ENCODE assay signal across 1 cellular context in genomic region chr6:146892613-146893401, GRCh38.
TF ChIP-seq lines count a peak whose summit lies in the region.

No MANE protein-coding gene starts in this region.

TF ChIP-seq in K562, 482 proteins besides CTCF, POLR2A, EP300 and RAD21 (continued from another document and continues in another):
- peak; percentile 1; the same call in 1 of the 2 replicates for TF ChIP-seq ZNF134 (CRISPR knock-in tag; conservative IDR thresholded peaks at IDR 0.05)
- 0 out of 2 replicates have a peak, but pooled peaks have one; percentile 74 for TF ChIP-seq OTX1 (CRISPR knock-in tag; IDR thresholded peaks at IDR 0.05)
- peak; percentile 58; the same call in 1 of the 2 replicates for TF ChIP-seq MYNN (IDR thresholded peaks at IDR 0.05)
- no peak for TF ChIP-seq MYNN (CRISPR knock-in tag; IDR thresholded peaks at IDR 0.05)
- peak; percentile 78; the same call in 1 of the 2 replicates for TF ChIP-seq ELK3 (CRISPR knock-in tag; IDR thresholded peaks at IDR 0.05)
- TF ChIP-seq, protein P1, sequence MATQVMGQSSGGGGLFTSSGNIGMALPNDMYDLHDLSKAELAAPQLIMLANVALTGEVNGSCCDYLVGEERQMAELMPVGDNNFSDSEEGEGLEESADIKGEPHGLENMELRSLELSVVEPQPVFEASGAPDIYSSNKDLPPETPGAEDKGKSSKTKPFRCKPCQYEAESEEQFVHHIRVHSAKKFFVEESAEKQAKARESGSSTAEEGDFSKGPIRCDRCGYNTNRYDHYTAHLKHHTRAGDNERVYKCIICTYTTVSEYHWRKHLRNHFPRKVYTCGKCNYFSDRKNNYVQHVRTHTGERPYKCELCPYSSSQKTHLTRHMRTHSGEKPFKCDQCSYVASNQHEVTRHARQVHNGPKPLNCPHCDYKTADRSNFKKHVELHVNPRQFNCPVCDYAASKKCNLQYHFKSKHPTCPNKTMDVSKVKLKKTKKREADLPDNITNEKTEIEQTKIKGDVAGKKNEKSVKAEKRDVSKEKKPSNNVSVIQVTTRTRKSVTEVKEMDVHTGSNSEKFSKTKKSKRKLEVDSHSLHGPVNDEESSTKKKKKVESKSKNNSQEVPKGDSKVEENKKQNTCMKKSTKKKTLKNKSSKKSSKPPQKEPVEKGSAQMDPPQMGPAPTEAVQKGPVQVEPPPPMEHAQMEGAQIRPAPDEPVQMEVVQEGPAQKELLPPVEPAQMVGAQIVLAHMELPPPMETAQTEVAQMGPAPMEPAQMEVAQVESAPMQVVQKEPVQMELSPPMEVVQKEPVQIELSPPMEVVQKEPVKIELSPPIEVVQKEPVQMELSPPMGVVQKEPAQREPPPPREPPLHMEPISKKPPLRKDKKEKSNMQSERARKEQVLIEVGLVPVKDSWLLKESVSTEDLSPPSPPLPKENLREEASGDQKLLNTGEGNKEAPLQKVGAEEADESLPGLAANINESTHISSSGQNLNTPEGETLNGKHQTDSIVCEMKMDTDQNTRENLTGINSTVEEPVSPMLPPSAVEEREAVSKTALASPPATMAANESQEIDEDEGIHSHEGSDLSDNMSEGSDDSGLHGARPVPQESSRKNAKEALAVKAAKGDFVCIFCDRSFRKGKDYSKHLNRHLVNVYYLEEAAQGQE (CRISPR knock-in tag; IDR thresholded peaks at IDR 0.05; ENCODE audit: low read depth), result 0 out of 2 replicates have a peak, but pooled peaks have one; percentile 48
- TF ChIP-seq ZNF449 (CRISPR knock-in tag; IDR thresholded peaks at IDR 0.05), result peak; percentile 22
- TF ChIP-seq, protein P2, sequence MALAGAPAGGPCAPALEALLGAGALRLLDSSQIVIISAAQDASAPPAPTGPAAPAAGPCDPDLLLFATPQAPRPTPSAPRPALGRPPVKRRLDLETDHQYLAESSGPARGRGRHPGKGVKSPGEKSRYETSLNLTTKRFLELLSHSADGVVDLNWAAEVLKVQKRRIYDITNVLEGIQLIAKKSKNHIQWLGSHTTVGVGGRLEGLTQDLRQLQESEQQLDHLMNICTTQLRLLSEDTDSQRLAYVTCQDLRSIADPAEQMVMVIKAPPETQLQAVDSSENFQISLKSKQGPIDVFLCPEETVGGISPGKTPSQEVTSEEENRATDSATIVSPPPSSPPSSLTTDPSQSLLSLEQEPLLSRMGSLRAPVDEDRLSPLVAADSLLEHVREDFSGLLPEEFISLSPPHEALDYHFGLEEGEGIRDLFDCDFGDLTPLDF (CRISPR knock-in tag; IDR thresholded peaks at IDR 0.05), result no peak
- TF ChIP-seq, protein P3, sequence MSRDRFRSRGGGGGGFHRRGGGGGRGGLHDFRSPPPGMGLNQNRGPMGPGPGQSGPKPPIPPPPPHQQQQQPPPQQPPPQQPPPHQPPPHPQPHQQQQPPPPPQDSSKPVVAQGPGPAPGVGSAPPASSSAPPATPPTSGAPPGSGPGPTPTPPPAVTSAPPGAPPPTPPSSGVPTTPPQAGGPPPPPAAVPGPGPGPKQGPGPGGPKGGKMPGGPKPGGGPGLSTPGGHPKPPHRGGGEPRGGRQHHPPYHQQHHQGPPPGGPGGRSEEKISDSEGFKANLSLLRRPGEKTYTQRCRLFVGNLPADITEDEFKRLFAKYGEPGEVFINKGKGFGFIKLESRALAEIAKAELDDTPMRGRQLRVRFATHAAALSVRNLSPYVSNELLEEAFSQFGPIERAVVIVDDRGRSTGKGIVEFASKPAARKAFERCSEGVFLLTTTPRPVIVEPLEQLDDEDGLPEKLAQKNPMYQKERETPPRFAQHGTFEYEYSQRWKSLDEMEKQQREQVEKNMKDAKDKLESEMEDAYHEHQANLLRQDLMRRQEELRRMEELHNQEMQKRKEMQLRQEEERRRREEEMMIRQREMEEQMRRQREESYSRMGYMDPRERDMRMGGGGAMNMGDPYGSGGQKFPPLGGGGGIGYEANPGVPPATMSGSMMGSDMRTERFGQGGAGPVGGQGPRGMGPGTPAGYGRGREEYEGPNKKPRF (IDR thresholded peaks at IDR 0.05; ENCODE audit: low read depth, low read length), result no peak
- TF ChIP-seq GATAD2B (IDR thresholded peaks at IDR 0.05; ENCODE audit: borderline replicate concordance), result peak; percentile 79
- peak; percentile 61 for TF ChIP-seq CXXC5 (CRISPR knock-in tag; IDR thresholded peaks at IDR 0.05)
- TF ChIP-seq CSDE1 (IDR thresholded peaks at IDR 0.05), result 0 out of 4 replicates have a peak, but pooled peaks of 1 of the 2 experiments have one; percentile 37
- TF ChIP-seq RNF2 (IDR thresholded peaks at IDR 0.05), result peak; percentile 98
- TF ChIP-seq KLF6 (CRISPR knock-in tag; IDR thresholded peaks at IDR 0.05; ENCODE audit: borderline replicate concordance), result 0 out of 2 replicates have a peak, but pooled peaks have one; percentile 34
- TF ChIP-seq, protein P4, sequence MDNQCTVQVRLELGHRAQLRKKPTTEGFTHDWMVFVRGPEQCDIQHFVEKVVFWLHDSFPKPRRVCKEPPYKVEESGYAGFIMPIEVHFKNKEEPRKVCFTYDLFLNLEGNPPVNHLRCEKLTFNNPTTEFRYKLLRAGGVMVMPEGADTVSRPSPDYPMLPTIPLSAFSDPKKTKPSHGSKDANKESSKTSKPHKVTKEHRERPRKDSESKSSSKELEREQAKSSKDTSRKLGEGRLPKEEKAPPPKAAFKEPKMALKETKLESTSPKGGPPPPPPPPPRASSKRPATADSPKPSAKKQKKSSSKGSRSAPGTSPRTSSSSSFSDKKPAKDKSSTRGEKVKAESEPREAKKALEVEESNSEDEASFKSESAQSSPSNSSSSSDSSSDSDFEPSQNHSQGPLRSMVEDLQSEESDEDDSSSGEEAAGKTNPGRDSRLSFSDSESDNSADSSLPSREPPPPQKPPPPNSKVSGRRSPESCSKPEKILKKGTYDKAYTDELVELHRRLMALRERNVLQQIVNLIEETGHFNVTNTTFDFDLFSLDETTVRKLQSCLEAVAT (IDR thresholded peaks at IDR 0.05), result peak; percentile 95 to 97
- peak; percentile 71; the same call in 1 of the 2 replicates for TF ChIP-seq NFATC3 (IDR thresholded peaks at IDR 0.05)
- peak; percentile 23; the same call in 1 of the 2 replicates for TF ChIP-seq MTA2 (IDR thresholded peaks at IDR 0.05; ENCODE audit: low read depth)
- TF ChIP-seq PKNOX1 (IDR thresholded peaks at IDR 0.05), result peak; percentile 14; the same call in 1 of the 2 replicates
- TF ChIP-seq SP2 (IDR thresholded peaks at IDR 0.05; ENCODE audit: extremely low read depth, low read depth, low read length, poor library complexity, severe bottlenecking), result no peak
- TF ChIP-seq ZNF75A (CRISPR knock-in tag; IDR thresholded peaks at IDR 0.05), result no peak
- TF ChIP-seq, protein P5, sequence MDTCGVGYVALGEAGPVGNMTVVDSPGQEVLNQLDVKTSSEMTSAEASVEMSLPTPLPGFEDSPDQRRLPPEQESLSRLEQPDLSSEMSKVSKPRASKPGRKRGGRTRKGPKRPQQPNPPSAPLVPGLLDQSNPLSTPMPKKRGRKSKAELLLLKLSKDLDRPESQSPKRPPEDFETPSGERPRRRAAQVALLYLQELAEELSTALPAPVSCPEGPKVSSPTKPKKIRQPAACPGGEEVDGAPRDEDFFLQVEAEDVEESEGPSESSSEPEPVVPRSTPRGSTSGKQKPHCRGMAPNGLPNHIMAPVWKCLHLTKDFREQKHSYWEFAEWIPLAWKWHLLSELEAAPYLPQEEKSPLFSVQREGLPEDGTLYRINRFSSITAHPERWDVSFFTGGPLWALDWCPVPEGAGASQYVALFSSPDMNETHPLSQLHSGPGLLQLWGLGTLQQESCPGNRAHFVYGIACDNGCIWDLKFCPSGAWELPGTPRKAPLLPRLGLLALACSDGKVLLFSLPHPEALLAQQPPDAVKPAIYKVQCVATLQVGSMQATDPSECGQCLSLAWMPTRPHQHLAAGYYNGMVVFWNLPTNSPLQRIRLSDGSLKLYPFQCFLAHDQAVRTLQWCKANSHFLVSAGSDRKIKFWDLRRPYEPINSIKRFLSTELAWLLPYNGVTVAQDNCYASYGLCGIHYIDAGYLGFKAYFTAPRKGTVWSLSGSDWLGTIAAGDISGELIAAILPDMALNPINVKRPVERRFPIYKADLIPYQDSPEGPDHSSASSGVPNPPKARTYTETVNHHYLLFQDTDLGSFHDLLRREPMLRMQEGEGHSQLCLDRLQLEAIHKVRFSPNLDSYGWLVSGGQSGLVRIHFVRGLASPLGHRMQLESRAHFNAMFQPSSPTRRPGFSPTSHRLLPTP (IDR thresholded peaks at IDR 0.05; ENCODE audit: borderline replicate concordance, extremely low read depth, insufficient read length), result no peak
- TF ChIP-seq SMARCA5 (IDR thresholded peaks at IDR 0.05), result peak; percentile 48; the same call in 1 of the 2 replicates
- TF ChIP-seq PHTF2 (CRISPR knock-in tag; IDR thresholded peaks at IDR 0.05), result 0 out of 2 replicates have a peak, but pooled peaks have one; percentile 86
- no peak for TF ChIP-seq POLR3G (IDR thresholded peaks at IDR 0.05; ENCODE audit: extremely low read depth, insufficient read length, insufficient replicate concordance)
- TF ChIP-seq TRIM24 (IDR thresholded peaks at IDR 0.05), result 0 out of 4 replicates have a peak, but pooled peaks have one; percentile 15 to 30
- peak; percentile 76; the same call in 1 of the 2 replicates for TF ChIP-seq TCFL5 (CRISPR knock-in tag; conservative IDR thresholded peaks at IDR 0.05)
- peak; percentile 78 for TF ChIP-seq SMAD1 (IDR thresholded peaks at IDR 0.05; ENCODE audit: low read depth, low read length, partially characterized antibody)
- TF ChIP-seq MTA3 (IDR thresholded peaks at IDR 0.05; ENCODE audit: borderline replicate concordance), result peak; percentile 87
- no peak; the same call in 1 of the 2 replicates for TF ChIP-seq PML (IDR thresholded peaks at IDR 0.05; ENCODE audit: low read length)
- no peak for TF ChIP-seq NELFE (IDR thresholded peaks at IDR 0.05; ENCODE audit: insufficient read depth, insufficient read length)
- TF ChIP-seq ZKSCAN8 (CRISPR knock-in tag; IDR thresholded peaks at IDR 0.05), result peak; percentile 54
- TF ChIP-seq, protein P6, sequence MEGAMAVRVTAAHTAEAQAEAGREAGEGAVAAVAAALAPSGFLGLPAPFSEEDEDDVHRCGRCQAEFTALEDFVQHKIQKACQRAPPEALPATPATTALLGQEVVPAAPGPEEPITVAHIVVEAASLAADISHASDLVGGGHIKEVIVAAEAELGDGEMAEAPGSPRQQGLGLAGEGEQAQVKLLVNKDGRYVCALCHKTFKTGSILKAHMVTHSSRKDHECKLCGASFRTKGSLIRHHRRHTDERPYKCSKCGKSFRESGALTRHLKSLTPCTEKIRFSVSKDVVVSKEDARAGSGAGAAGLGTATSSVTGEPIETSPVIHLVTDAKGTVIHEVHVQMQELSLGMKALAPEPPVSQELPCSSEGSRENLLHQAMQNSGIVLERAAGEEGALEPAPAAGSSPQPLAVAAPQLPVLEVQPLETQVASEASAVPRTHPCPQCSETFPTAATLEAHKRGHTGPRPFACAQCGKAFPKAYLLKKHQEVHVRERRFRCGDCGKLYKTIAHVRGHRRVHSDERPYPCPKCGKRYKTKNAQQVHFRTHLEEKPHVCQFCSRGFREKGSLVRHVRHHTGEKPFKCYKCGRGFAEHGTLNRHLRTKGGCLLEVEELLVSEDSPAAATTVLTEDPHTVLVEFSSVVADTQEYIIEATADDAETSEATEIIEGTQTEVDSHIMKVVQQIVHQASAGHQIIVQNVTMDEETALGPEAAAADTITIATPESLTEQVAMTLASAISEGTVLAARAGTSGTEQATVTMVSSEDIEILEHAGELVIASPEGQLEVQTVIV (CRISPR knock-in tag; IDR thresholded peaks at IDR 0.05; ENCODE audit: borderline replicate concordance), result no peak
- TF ChIP-seq HOXB6 (CRISPR knock-in tag; IDR thresholded peaks at IDR 0.05; ENCODE audit: borderline replicate concordance), result peak; percentile 57; the same call in 1 of the 2 replicates
- TF ChIP-seq KHSRP (IDR thresholded peaks at IDR 0.05), result no peak
- TF ChIP-seq ZNF239 (CRISPR knock-in tag; IDR thresholded peaks at IDR 0.05), result peak; percentile 64
- TF ChIP-seq, protein P7, sequence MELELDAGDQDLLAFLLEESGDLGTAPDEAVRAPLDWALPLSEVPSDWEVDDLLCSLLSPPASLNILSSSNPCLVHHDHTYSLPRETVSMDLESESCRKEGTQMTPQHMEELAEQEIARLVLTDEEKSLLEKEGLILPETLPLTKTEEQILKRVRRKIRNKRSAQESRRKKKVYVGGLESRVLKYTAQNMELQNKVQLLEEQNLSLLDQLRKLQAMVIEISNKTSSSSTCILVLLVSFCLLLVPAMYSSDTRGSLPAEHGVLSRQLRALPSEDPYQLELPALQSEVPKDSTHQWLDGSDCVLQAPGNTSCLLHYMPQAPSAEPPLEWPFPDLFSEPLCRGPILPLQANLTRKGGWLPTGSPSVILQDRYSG (tag; conservative IDR thresholded peaks at IDR 0.05; ENCODE audit: low read depth), result peak; percentile 93
- TF ChIP-seq KAT7 (CRISPR knock-in tag; IDR thresholded peaks at IDR 0.05; ENCODE audit: borderline replicate concordance), result peak; percentile 70; the same call in 1 of the 2 replicates
